In genomic region chr11:73982595-73982989, GRCh38 we compare ENCODE assay signal across 8 cellular contexts. TPM values are rescaled to one million over a fixed set of nuclear protein-coding genes. Genes with fewer than 3 reads are reported as not detected.
DNase-seq lines count a peak whose midpoint lies in the region; ATAC-seq and TF ChIP-seq lines count a peak whose summit lies in the region.

UCP2 (minus strand) TSS chr11:73982843; CDS start chr11:73978378, 4,465 bp downstream.

- H3K27me3 ChIP-seq in DOHH2 (ENCODE audit: control insufficient read depth, low read length) (no peaks in the 10 kb centered on the region), GM23248 (replicated peaks; ENCODE audit: insufficient read depth) (no peaks in the 10 kb centered on the region), Loucy (ENCODE audit: insufficient read depth, low read length, poor library complexity, severe bottlenecking) (peaks cover 7% of the 10 kb centered on the region), gastroesophageal sphincter (no peaks in the 10 kb centered on the region), neutrophil (no peaks in the 10 kb centered on the region)

- H3K4me1 ChIP-seq in DOHH2 (ENCODE audit: control insufficient read depth, low read length), result peaks cover 79% of the 10 kb centered on the region
- H3K4me1 ChIP-seq in GM23248 (ENCODE audit: insufficient read depth), result no peaks in the 10 kb centered on the region
- H3K4me1 ChIP-seq in Loucy (ENCODE audit: insufficient read depth, low read length, poor library complexity, severe bottlenecking), result peaks cover 49% of the 10 kb centered on the region
- H3K4me1 ChIP-seq in gastroesophageal sphincter, result peaks cover 0 to 25% (median 0%) of the 10 kb centered on the region in 3 donors
- peaks cover 49 to 52% of the 10 kb centered on the region in 2 experiments for H3K4me1 ChIP-seq in neutrophil (ENCODE audit: control insufficient read depth in 1 of 2, insufficient read depth in 1 of 2, low read depth in 1 of 2, low read length in 1 of 2)

- no peak for TF ChIP-seq EP300 in gastroesophageal sphincter (IDR thresholded peaks at IDR 0.05)

- H3K27ac ChIP-seq in DOHH2 (ENCODE audit: low read depth, low read length) (peak within 1 kb of the TSS; percentile 95), GM23248 (peak within 1 kb of the TSS; percentile 46), gastroesophageal sphincter (peak within 1 kb of the TSS; percentile 36 to 94 (median 90)), neutrophil (peak within 1 kb of the TSS; percentile 87), substantia nigra (ENCODE audit: low read depth, low read length, poor library complexity, severe bottlenecking) (peak within 1 kb of the TSS; percentile 97)

- H4K20me1 ChIP-seq in DOHH2 (ENCODE audit: control insufficient read depth, insufficient read depth, low read depth, low read length) (peaks cover 39% of the 10 kb centered on the region), GM23248 (ENCODE audit: insufficient read depth) (no peaks in the 10 kb centered on the region), Loucy (ENCODE audit: insufficient read depth, low read length, poor library complexity, severe bottlenecking) (peaks cover 45% of the 10 kb centered on the region)

- 2 to 7% methylated on average over 21 to 26 of the region's 43 CpGs for WGBS in GM23248 (ENCODE audit: low coverage in 1 of 2, low lambda C conversion rate in 2 of 2, missing lambda C conversion rate in 2 of 2), 2 experiments
- WGBS in gastroesophageal sphincter (ENCODE audit: low coverage in 1 of 2), 2 donors, result 4 to 5% methylated on average over 7 to 12 of the region's 43 CpGs

- H3K9ac ChIP-seq in GM23248 (peak within 1 kb of the TSS; percentile 76), Loucy (ENCODE audit: low read depth, low read length, poor library complexity, severe bottlenecking) (peak within 1 kb of the TSS; percentile 99)

- H3K4me2 ChIP-seq in DOHH2 (ENCODE audit: low read length) (peak within 1 kb of the TSS; percentile 94), GM23248 (ENCODE audit: unreplicated experiment) (peak within 1 kb of the TSS; percentile 89), Loucy (ENCODE audit: low read depth, low read length, poor library complexity, severe bottlenecking) (peak within 1 kb of the TSS; percentile 92)

- peak; percentile 89 for ATAC-seq in gastroesophageal sphincter

- H3K9me3 ChIP-seq in DOHH2 (ENCODE audit: control insufficient read depth, insufficient read depth, low read length) (no peaks in the 10 kb centered on the region), GM23248 (ENCODE audit: low read depth) (no peaks in the 10 kb centered on the region), Loucy (ENCODE audit: insufficient read depth, low read depth, low read length) (no peaks in the 10 kb centered on the region), gastroesophageal sphincter (no peaks in the 10 kb centered on the region), neutrophil (no peaks in the 10 kb centered on the region)

- H3K9me2 ChIP-seq in DOHH2 (replicated peaks; ENCODE audit: control insufficient read depth, low read length), result no peaks in the 10 kb centered on the region
- H3K9me2 ChIP-seq in GM23248 (ENCODE audit: insufficient read depth), result no peaks in the 10 kb centered on the region
- no peaks in the 10 kb centered on the region for H3K9me2 ChIP-seq in Loucy (replicated peaks; ENCODE audit: low read depth, low read length)

- peaks cover 62% of the 10 kb centered on the region for H3F3A ChIP-seq in DOHH2 (ENCODE audit: control insufficient read depth, insufficient read depth)
- H3F3A ChIP-seq in GM23248 (ENCODE audit: insufficient read depth), result peaks cover 9% of the 10 kb centered on the region; the same call in 1 of the 2 replicates
- H3F3A ChIP-seq in Loucy (ENCODE audit: low read depth), result peaks cover 12% of the 10 kb centered on the region

- peak within 1 kb of the TSS; percentile 99 for H3K4me3 ChIP-seq in DOHH2 (ENCODE audit: low read length)
- H3K4me3 ChIP-seq in GM23248, result peak within 1 kb of the TSS; percentile 76
- H3K4me3 ChIP-seq in Loucy (ENCODE audit: low read length, poor library complexity, severe bottlenecking), result peak within 1 kb of the TSS; percentile 97
- H3K4me3 ChIP-seq in gastroesophageal sphincter, result peak within 1 kb of the TSS; percentile 33 to 65
- peak within 1 kb of the TSS; percentile 66 to 89 for H3K4me3 ChIP-seq in neutrophil (ENCODE audit: low read depth in 1 of 2, low read length in 1 of 2)

- no peak for TF ChIP-seq POLR2A in gastroesophageal sphincter (IDR thresholded peaks at IDR 0.05)

- peaks cover 49% of the 10 kb centered on the region for H3K36me3 ChIP-seq in DOHH2 (ENCODE audit: control insufficient read depth, low read length)
- H3K36me3 ChIP-seq in GM23248 (ENCODE audit: low read depth), result no peaks in the 10 kb centered on the region
- peaks cover 15% of the 10 kb centered on the region; the same call in 1 of the 2 replicates for H3K36me3 ChIP-seq in Loucy (ENCODE audit: insufficient read depth, low read length)
- peaks cover 0 to 12% of the 10 kb centered on the region in 2 donors for H3K36me3 ChIP-seq in gastroesophageal sphincter
- H3K36me3 ChIP-seq in neutrophil, result peaks cover 20% of the 10 kb centered on the region

- TF ChIP-seq CTCF in DOHH2 (IDR thresholded peaks at IDR 0.05; ENCODE audit: low read depth, low read length, poor library complexity, severe bottlenecking), result no peak
- TF ChIP-seq CTCF in Loucy (conservative IDR thresholded peaks at IDR 0.05; ENCODE audit: low read length), result no peak
- no peak for TF ChIP-seq CTCF in gastroesophageal sphincter (IDR thresholded peaks at IDR 0.05)
- no peak for TF ChIP-seq CTCF in neutrophil (IDR thresholded peaks at IDR 0.05)

- in situ Hi-C loops in GM23248 (cut with MboI), result no loop called here

- H3K79me2 ChIP-seq in DOHH2 (ENCODE audit: control insufficient read depth, low read length), result peaks cover 60% of the 10 kb centered on the region
- H3K79me2 ChIP-seq in GM23248 (ENCODE audit: insufficient read depth), result no peaks in the 10 kb centered on the region
- H3K79me2 ChIP-seq in Loucy (ENCODE audit: insufficient read depth, low read length), result peaks cover 64% of the 10 kb centered on the region

- H2AFZ ChIP-seq in GM23248, result peak within 1 kb of the TSS; percentile 99
- peak within 1 kb of the TSS; percentile 77 for H2AFZ ChIP-seq in Loucy (ENCODE audit: low read length)

- DNase-seq in GM23248, result peak; percentile 91
- peak; percentile 92 for DNase-seq in SIG-M5 treated with dmso at 0.1 percent for 504 hours (lab: John Stamatoyannopoulos, UW; ENCODE audit: unreplicated experiment)
- DNase-seq in activated gamma-delta T cell treated with Interleukin-2 at 50 U/mL for 16 hours, result peak; percentile 77
- DNase-seq in substantia nigra (lab: John Stamatoyannopoulos, UW), result peak in 44 of 49 donors; percentile 40 to 90 (median 76)

RNA-seq across cellular contexts. Expression of gene UCP2, which starts in this region (rescaled TPM):
- 2.4 TPM in 1 of 2 replicates, not detected in the other for total RNA-seq in GM23248 (2014; rRNA removed; shearing (Covaris generic))
- polyA plus RNA-seq in GM23248 (2016; fragmentation: Nextera tagmentation; extraction: Ambion mirVana), result 2.0 and 2.8 TPM in 2 replicates
- total RNA-seq in gastroesophageal sphincter, result 10 to 100 TPM in 3 of 4 donors, 1 to 10 TPM in 1; 5.8 to 37.2 (median 33.2) TPM

Comparison
In these comparisons a context has a peak if more than half of its experiments do, and no peak if none do; other contexts are left out.
1. Peak in every context shown above with its lines: DNase-seq, ATAC-seq, H3K4me3 ChIP-seq and H3K27ac ChIP-seq.
2. H3K27ac ChIP-seq: peak in every context shown above with its lines; median percentile 97 in substantia nigra; 95 in DOHH2; 90 in gastroesophageal sphincter; 87 in neutrophil; 46 in GM23248.
3. H3K4me3 ChIP-seq: peak in every context shown above with its lines; median percentile 99 in DOHH2; 97 in Loucy; 78 in neutrophil; 76 in GM23248; 49 in gastroesophageal sphincter.